In genomic region chr2:176078440-176079284, GRCh38 we compare ENCODE assay signal across 2 cellular contexts.
TF ChIP-seq lines count a peak whose summit lies in the region.

No MANE protein-coding gene starts in this region.

TF ChIP-seq in SK-N-SH, 30 proteins besides CTCF, POLR2A, EP300 and RAD21 (continued from another document):
- TF ChIP-seq PBX3 (IDR thresholded peaks at IDR 0.05) = no peak

TF ChIP-seq in SK-N-SH treated with all-trans-retinoic acid at 6 μM for 48 hours, 23 proteins besides CTCF, POLR2A, EP300 and RAD21 (continued from another document):
- no peak for TF ChIP-seq PATZ1 (CRISPR knock-in tag; IDR thresholded peaks at IDR 0.05; ENCODE audit: borderline replicate concordance)
- no peak for TF ChIP-seq OSR1 (CRISPR knock-in tag; IDR thresholded peaks at IDR 0.05)
- no peak for TF ChIP-seq TCF4 (CRISPR knock-in tag; IDR thresholded peaks at IDR 0.05; ENCODE audit: borderline replicate concordance)
- no peak for TF ChIP-seq CSDC2 (CRISPR knock-in tag; IDR thresholded peaks at IDR 0.05)
- TF ChIP-seq POU6F1 (CRISPR knock-in tag; IDR thresholded peaks at IDR 0.05; ENCODE audit: borderline replicate concordance, low read depth) = no peak
- TF ChIP-seq ZNF70 (CRISPR knock-in tag; IDR thresholded peaks at IDR 0.05) = no peak
- TF ChIP-seq ZNF565 (CRISPR knock-in tag; conservative IDR thresholded peaks at IDR 0.05; ENCODE audit: low read depth) = no peak
